Comparison of ENCODE assay signal across 8 cellular contexts in genomic region chr1:70411360-70411844, GRCh38. TPM values are rescaled to one million over a fixed set of nuclear protein-coding genes. Genes with fewer than 3 reads are reported as not detected.
A peak's percentile ranks its signal among the peaks of the same experiment; 100 is the strongest.
DNase-seq lines count a peak whose midpoint lies in the region; ATAC-seq and TF ChIP-seq lines count a peak whose summit lies in the region.

No MANE protein-coding gene starts in this region.

- no peaks in the 10 kb centered on the region for H4K20me1 ChIP-seq in DOHH2 (ENCODE audit: control insufficient read depth, insufficient read depth, low read depth, low read length)

- no peaks in the 10 kb centered on the region for H3K9me3 Mint-ChIP-seq in activated T-helper 1 cell treated with anti-CD3 and anti-CD28 coated beads, Interleukin-12 subunit alpha, Interleukin-12 subunit beta, Interleukin-2, Interleukin-4 antibody, amounts not matched to agents 30 ng/mL and 10 ng/mL and 1 ng/mL, durations not matched to agents 14 hours and 24 hours and 36 hours

- peaks cover 7% of the 10 kb centered on the region for H3K79me2 ChIP-seq in DOHH2 (ENCODE audit: control insufficient read depth, low read length)

- DNase-seq in activated T-helper 1 cell treated with anti-CD3 and anti-CD28 coated beads, Interleukin-12 subunit alpha, Interleukin-12 subunit beta, Interleukin-2, Interleukin-4 antibody, amounts not matched to agents 30 ng/mL and 10 ng/mL and 1 ng/mL, durations not matched to agents 14 hours and 24 hours and 36 hours (ENCODE audit: low spot score) = no peak
- DNase-seq in left ventricle myocardium inferior (peak; percentile 29), sigmoid colon (no peak), NCI-H187 treated with DMSO at 0.1 percent for 48 hours (lab: John Stamatoyannopoulos, UW) (no peak), kidney tubule cell (ENCODE audit: low spot score) (no peak)

- peak overlapping the region; percentile 89 for H3K27ac Mint-ChIP-seq in activated T-helper 1 cell treated with anti-CD3 and anti-CD28 coated beads, Interleukin-12 subunit alpha, Interleukin-12 subunit beta, Interleukin-2, Interleukin-4 antibody, amounts not matched to agents 30 ng/mL and 10 ng/mL and 1 ng/mL, durations not matched to agents 14 hours and 24 hours and 36 hours

- TF ChIP-seq CTCF in DOHH2 (IDR thresholded peaks at IDR 0.05; ENCODE audit: low read depth, low read length, poor library complexity, severe bottlenecking) (no peak), left ventricle myocardium inferior (IDR thresholded peaks at IDR 0.05; ENCODE audit: borderline replicate concordance) (no peak), sigmoid colon (IDR thresholded peaks at IDR 0.05) (no peak)

- H3K4me3 ChIP-seq in DOHH2 (ENCODE audit: low read length) = peak overlapping the region; percentile 96
- H3K4me3 ChIP-seq in left ventricle myocardium inferior = peak overlapping the region; percentile 85
- peak overlapping the region; percentile 61 to 74 (median 68) for H3K4me3 ChIP-seq in sigmoid colon

- no peak for TF ChIP-seq EP300 in sigmoid colon (IDR thresholded peaks at IDR 0.05)

- H3K27ac ChIP-seq in DOHH2 (ENCODE audit: low read depth, low read length) (peak overlapping the region; percentile 46), left ventricle myocardium inferior (replicated peaks) (peak overlapping the region; percentile 94), sigmoid colon (peak overlapping the region; percentile 91 to 96 (median 93))

- H3K36me3 ChIP-seq in DOHH2 (ENCODE audit: control insufficient read depth, low read length) = no peaks in the 10 kb centered on the region
- H3K36me3 ChIP-seq in left ventricle myocardium inferior = no peaks in the 10 kb centered on the region
- peaks cover 0 to 6% (median 0%) of the 10 kb centered on the region in 4 donors for H3K36me3 ChIP-seq in sigmoid colon

- intact Hi-C loops in activated T-helper 1 cell treated with anti-CD3 and anti-CD28 coated beads, Interleukin-12 subunit alpha, Interleukin-12 subunit beta, Interleukin-2, Interleukin-4 antibody, amounts not matched to agents 30 ng/mL and 10 ng/mL and 1 ng/mL, durations not matched to agents 14 hours and 24 hours and 36 hours (cut with micrococcal nuclease) = loop anchor here (1.0 to 5.0 kb wide), 8 partner anchors 27 to 670 kb away; partner anchors contain the start of genes ANKRD13C, LRRC40, SRSF11 and ZRANB2
- intact Hi-C loops in left ventricle myocardium inferior (cut with micrococcal nuclease) = no loop called here
- intact Hi-C loops in sigmoid colon (cut with DNase I) = loop anchor here (1.0 to 2.0 kb wide), 2 partner anchors 57 to 207 kb away; partner anchors contain the start of genes ANKRD13C and LRRC40

- H3K27me3 Mint-ChIP-seq in activated T-helper 1 cell treated with anti-CD3 and anti-CD28 coated beads, Interleukin-12 subunit alpha, Interleukin-12 subunit beta, Interleukin-2, Interleukin-4 antibody, amounts not matched to agents 30 ng/mL and 10 ng/mL and 1 ng/mL, durations not matched to agents 14 hours and 24 hours and 36 hours (ENCODE audit: insufficient read depth) = peaks cover 2% of the 10 kb centered on the region

- H3K27me3 ChIP-seq in DOHH2 (ENCODE audit: control insufficient read depth, low read length) (no peaks in the 10 kb centered on the region), left ventricle myocardium inferior (ENCODE audit: low read depth) (no peaks in the 10 kb centered on the region), sigmoid colon (no peaks in the 10 kb centered on the region)

- TF ChIP-seq POLR2A in sigmoid colon (IDR thresholded peaks at IDR 0.05) = no peak

- peak overlapping the region; percentile 94 for H3K4me3 Mint-ChIP-seq in activated T-helper 1 cell treated with anti-CD3 and anti-CD28 coated beads, Interleukin-12 subunit alpha, Interleukin-12 subunit beta, Interleukin-2, Interleukin-4 antibody, amounts not matched to agents 30 ng/mL and 10 ng/mL and 1 ng/mL, durations not matched to agents 14 hours and 24 hours and 36 hours

- peaks cover 33% of the 10 kb centered on the region for H3K4me1 Mint-ChIP-seq in activated T-helper 1 cell treated with anti-CD3 and anti-CD28 coated beads, Interleukin-12 subunit alpha, Interleukin-12 subunit beta, Interleukin-2, Interleukin-4 antibody, amounts not matched to agents 30 ng/mL and 10 ng/mL and 1 ng/mL, durations not matched to agents 14 hours and 24 hours and 36 hours (ENCODE audit: low read depth)

- peak; percentile 0 for ATAC-seq in HG02763 (IDR thresholded peaks at IDR 0.05; ENCODE audit: unreplicated experiment)
- no peak for ATAC-seq in HG03108 (IDR thresholded peaks at IDR 0.05; ENCODE audit: unreplicated experiment)

- H3F3A ChIP-seq in DOHH2 (ENCODE audit: control insufficient read depth, insufficient read depth) = peaks cover 2% of the 10 kb centered on the region; the same call in 1 of the 2 replicates

- no peaks in the 10 kb centered on the region for H3K9me2 ChIP-seq in DOHH2 (replicated peaks; ENCODE audit: control insufficient read depth, low read length)

- H3K9me3 ChIP-seq in DOHH2 (ENCODE audit: control insufficient read depth, insufficient read depth, low read length) (no peaks in the 10 kb centered on the region), left ventricle myocardium inferior (replicated peaks) (no peaks in the 10 kb centered on the region), sigmoid colon (no peaks in the 10 kb centered on the region)

- WGBS in sigmoid colon, 2 donors = 1% methylated on average over 17 of the region's 17 CpGs

- H3K4me1 ChIP-seq in DOHH2 (ENCODE audit: control insufficient read depth, low read length) (peaks cover 20% of the 10 kb centered on the region), left ventricle myocardium inferior (peaks cover 28% of the 10 kb centered on the region), sigmoid colon (peaks cover 0 to 20% (median 10%) of the 10 kb centered on the region in 4 donors)

- no peaks in the 10 kb centered on the region for H3K36me3 Mint-ChIP-seq in activated T-helper 1 cell treated with anti-CD3 and anti-CD28 coated beads, Interleukin-12 subunit alpha, Interleukin-12 subunit beta, Interleukin-2, Interleukin-4 antibody, amounts not matched to agents 30 ng/mL and 10 ng/mL and 1 ng/mL, durations not matched to agents 14 hours and 24 hours and 36 hours (ENCODE audit: low read depth)

- H3K4me2 ChIP-seq in DOHH2 (ENCODE audit: low read length) = peak overlapping the region; percentile 90

RNA-seq across cellular contexts. Expression of gene CTH, which starts 0.3 kb away (rescaled TPM):
- 13.3 and 13.7 TPM in 2 replicates for total RNA-seq in activated T-helper 1 cell treated with anti-CD3 and anti-CD28 coated beads, Interleukin-12 subunit alpha, Interleukin-12 subunit beta, Interleukin-2, Interleukin-4 antibody, amounts not matched to agents 30 ng/mL and 10 ng/mL and 1 ng/mL, durations not matched to agents 14 hours and 24 hours and 36 hours
- 0.91 TPM for total RNA-seq in left ventricle myocardium inferior
- total RNA-seq in sigmoid colon = 1 to 10 TPM; 1.1 to 4.6 (median 2.7) TPM
- polyA plus RNA-seq in sigmoid colon = 1 to 10 TPM; 4.8 to 5.5 (median 5.1) TPM

RNA-seq across cellular contexts. Expression of gene ANKRD13C, which starts 56.9 kb away (rescaled TPM):
- 25.5 and 26.5 TPM in 2 replicates for total RNA-seq in activated T-helper 1 cell treated with anti-CD3 and anti-CD28 coated beads, Interleukin-12 subunit alpha, Interleukin-12 subunit beta, Interleukin-2, Interleukin-4 antibody, amounts not matched to agents 30 ng/mL and 10 ng/mL and 1 ng/mL, durations not matched to agents 14 hours and 24 hours and 36 hours
- total RNA-seq in left ventricle myocardium inferior (9.5 TPM), sigmoid colon (10 to 100 TPM; 22.8 to 34.2 (median 28.5) TPM)
- polyA plus RNA-seq in sigmoid colon = 10 to 100 TPM; 10.6 to 15.6 (median 12.3) TPM
